Comparison of ENCODE assay signal across 14 cellular contexts in the genomic region with DNA sequence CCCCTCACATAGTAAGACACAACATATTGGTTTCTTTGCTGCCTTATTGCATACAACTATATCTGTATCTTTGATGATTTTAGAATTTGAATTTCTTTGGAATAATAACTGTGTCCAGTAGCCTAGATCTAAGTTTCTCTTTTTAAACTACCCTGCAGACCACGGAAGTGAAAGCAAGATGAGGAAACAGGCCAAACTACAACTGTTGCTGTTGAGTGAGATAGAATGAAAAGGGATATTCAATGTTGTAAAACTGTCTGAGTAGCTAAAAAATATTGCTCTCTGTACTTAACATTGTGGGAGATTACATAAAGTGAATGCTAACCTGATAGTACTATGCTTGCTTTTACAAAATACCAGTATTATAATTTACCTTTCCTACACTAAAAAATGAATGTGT.
DNase-seq lines count a peak whose midpoint lies in the region; ATAC-seq, FAIRE-seq and TF ChIP-seq lines count a peak whose summit lies in the region.
"Had no signal": no experiment of that assay in that cellular context is flagged by ENCODE, and none has a peak within 500 bp of the region (broad histone marks: within the 10 kb centered on the region; RNA-seq: fewer than 3 reads in every experiment).

No MANE protein-coding gene starts in this region.

- H3K27me3 ChIP-seq in K562 (ENCODE audit: control insufficient read depth in 2 of 2, insufficient read depth in 2 of 2, low read length in 2 of 2) (no peaks in the 10 kb centered on the region), rectal smooth muscle tissue (ENCODE audit: control insufficient read depth, insufficient read depth, low read length) (no peaks in the 10 kb centered on the region)
- H3K27me3 ChIP-seq: foreskin keratinocyte, pancreas, thyroid gland had no signal

- no peaks in the 10 kb centered on the region for H3K36me3 Mint-ChIP-seq in activated CD4-positive, alpha-beta T cell treated with anti-CD3 and anti-CD28 coated beads, Interleukin-2, amount 10 ng/mL, durations not matched to agents 24 days and 14 days (ENCODE audit: low read depth)
- H3K36me3 Mint-ChIP-seq: WTC11 had no signal

- peak; percentile 13 for DNase-seq in LHCN-M2 (ENCODE audit: low read depth)
- DNase-seq in K562 (ENCODE audit: extremely low read depth in 1 of 4, low spot score in 3 of 4): no peak
- DNase-seq in activated CD4-positive, alpha-beta T cell treated with anti-CD3 and anti-CD28 coated beads, Interleukin-2, amount 10 ng/mL, durations not matched to agents 24 days and 14 days: no peak
- DNase-seq in NCI-H2029 treated with DMSO at 0.1 percent for 48 hours (lab: John Stamatoyannopoulos, UW): no peak
- DNase-seq in islet precursor cell: no peak
- DNase-seq in kidney glomerular epithelial cell (lab: John Stamatoyannopoulos, UW): no peak
- DNase-seq: Calu3, foreskin keratinocyte, NCI-H1694 treated with DMSO at 0.1 percent for 48 hours, pancreas, thyroid gland had no signal

- H3K4me1 ChIP-seq in K562 (replicated peaks in 1 of 2; ENCODE audit: control insufficient read depth in 2 of 2, insufficient read depth in 2 of 2, low read length in 2 of 2) (peaks cover 0 to 3% of the 10 kb centered on the region in 2 experiments; a peak in 1 of 5 replicates), rectal smooth muscle tissue (ENCODE audit: control insufficient read depth, insufficient read depth, low read length) (peaks cover 33% of the 10 kb centered on the region)
- H3K4me1 ChIP-seq: foreskin keratinocyte, thyroid gland had no signal

- in situ Hi-C loops in K562 (cut with MboI): no loop called here

- H3K79me2 ChIP-seq in K562 (ENCODE audit: control insufficient read depth, insufficient read depth, low read length): no peaks in the 10 kb centered on the region

- no peaks in the 10 kb centered on the region for H3K9me3 ChIP-seq in K562 (replicated peaks; ENCODE audit: control insufficient read depth, insufficient read depth, low read depth, low read length)
- H3K9me3 ChIP-seq: pancreas, thyroid gland had no signal

- no peak overlapping the region for H3K4me3 ChIP-seq in K562
- no peak overlapping the region for H3K4me3 ChIP-seq in rectal smooth muscle tissue (ENCODE audit: low read length)
- H3K4me3 ChIP-seq: pancreas, thyroid gland had no signal

- no peaks in the 10 kb centered on the region for H3K27me3 Mint-ChIP-seq in activated CD4-positive, alpha-beta T cell treated with anti-CD3 and anti-CD28 coated beads, Interleukin-2, amount 10 ng/mL, durations not matched to agents 24 days and 14 days

- POLR2A ChIA-PET in K562 (lab: Yijun Ruan, JAX): no interaction called here

- TF ChIP-seq RAD21 in K562 (CRISPR knock-in tag; conservative IDR thresholded peaks at IDR 0.05 in 1 of 2, IDR thresholded peaks at IDR 0.05 in 1 of 2): no peak

- H3K36me3 ChIP-seq in K562 (ENCODE audit: control insufficient read depth, insufficient read depth, low read length): no peaks in the 10 kb centered on the region
- H3K36me3 ChIP-seq in rectal smooth muscle tissue (ENCODE audit: control insufficient read depth, insufficient read depth, low read length): no peaks in the 10 kb centered on the region
- H3K36me3 ChIP-seq: pancreas, thyroid gland had no signal

- no peak for FAIRE-seq in K562 (lab: Jason Lieb, UNC)

- H3K4me2 ChIP-seq in K562 (ENCODE audit: insufficient read depth, low read length): no peak overlapping the region

- no peak for TF ChIP-seq EP300 in K562 (IDR thresholded peaks at IDR 0.05; ENCODE audit: low read length)

- intact Hi-C loops in K562 (cut with micrococcal nuclease): no loop called here
- intact Hi-C loops in activated CD4-positive, alpha-beta T cell treated with anti-CD3 and anti-CD28 coated beads, Interleukin-2, amount 10 ng/mL, durations not matched to agents 24 days and 14 days (cut with micrococcal nuclease): no loop called here

- WGBS in K562 (ENCODE audit: insufficient coverage, low coverage, missing lambda C conversion rate): 0% methylated on average over 1 of the region's 1 CpG

- H3K27ac ChIP-seq in K562 (ENCODE audit: extremely low read depth, low read depth, low read length) (no peak overlapping the region), rectal smooth muscle tissue (ENCODE audit: low read depth, low read length) (peak overlapping the region; percentile 3)
- H3K27ac ChIP-seq: foreskin keratinocyte, pancreas, thyroid gland had no signal

- H3K9ac ChIP-seq in K562 (ENCODE audit: insufficient read depth in 1 of 2, low read depth in 2 of 2, low read length in 2 of 2): no peak overlapping the region
- H3K9ac ChIP-seq in rectal smooth muscle tissue (ENCODE audit: low read length): no peak overlapping the region

- peaks cover 6% of the 10 kb centered on the region for H3K9me3 Mint-ChIP-seq in activated CD4-positive, alpha-beta T cell treated with anti-CD3 and anti-CD28 coated beads, Interleukin-2, amount 10 ng/mL, durations not matched to agents 24 days and 14 days
- H3K9me3 Mint-ChIP-seq: WTC11 had no signal

- no peak for TF ChIP-seq CTCF in K562 (IDR thresholded peaks at IDR 0.05 in 2 of 3, conservative IDR thresholded peaks at IDR 0.05 in 1 of 3; ENCODE audit: insufficient read depth in 2 of 3, low read depth in 1 of 3, low read length in 3 of 3)

- TF ChIP-seq POLR2A in K562 (conservative IDR thresholded peaks at IDR 0.05): no peak

- H3K4me1 Mint-ChIP-seq in activated CD4-positive, alpha-beta T cell treated with anti-CD3 and anti-CD28 coated beads, Interleukin-2, amount 10 ng/mL, durations not matched to agents 24 days and 14 days: peaks cover 10% of the 10 kb centered on the region

- CTCF ChIA-PET in K562 (lab: Yijun Ruan, JAX; ENCODE audit: low intra/inter-chr PET ratio): no interaction called here

- no peak overlapping the region for H3K4me3 Mint-ChIP-seq in activated CD4-positive, alpha-beta T cell treated with anti-CD3 and anti-CD28 coated beads, Interleukin-2, amount 10 ng/mL, durations not matched to agents 24 days and 14 days
- H3K4me3 Mint-ChIP-seq: WTC11 had no signal

- H3K9me1 ChIP-seq in K562 (ENCODE audit: control insufficient read depth, insufficient read depth, low read length): no peaks in the 10 kb centered on the region

- ATAC-seq in GM19467 (IDR thresholded peaks at IDR 0.05; ENCODE audit: unreplicated experiment): peak; percentile 44
- no peak for ATAC-seq in K562
- ATAC-seq: foreskin keratinocyte, pancreas, WTC11 had no signal

- peak overlapping the region; percentile 48; the same call in 1 of the 2 replicates for H2AFZ ChIP-seq in K562 (ENCODE audit: low read depth, low read length)

- H4K20me1 ChIP-seq in K562 (replicated peaks; ENCODE audit: control insufficient read depth, insufficient read depth, low read length): no peaks in the 10 kb centered on the region

- BruUV-seq in K562 (replicated peaks; lab: Mats Ljungman, UMichigan): no TSS peak

- H3K27ac Mint-ChIP-seq in activated CD4-positive, alpha-beta T cell treated with anti-CD3 and anti-CD28 coated beads, Interleukin-2, amount 10 ng/mL, durations not matched to agents 24 days and 14 days: no peak overlapping the region
- H3K27ac Mint-ChIP-seq: WTC11 had no signal

TF ChIP-seq in K562, 482 proteins besides CTCF, POLR2A, EP300 and RAD21:
- TF ChIP-seq MAFG (tag; conservative IDR thresholded peaks at IDR 0.05) (0 out of 2 replicates have a peak, but pooled peaks have one; percentile 21), SREBF1 (IDR thresholded peaks at IDR 0.05; ENCODE audit: borderline replicate concordance, low read depth, low read length) (no peak), C11orf30 (IDR thresholded peaks at IDR 0.05; ENCODE audit: low read depth) (peak; percentile 28; the same call in 1 of the 2 replicates), ZNF311 (CRISPR knock-in tag; IDR thresholded peaks at IDR 0.05) (no peak)
